ENCODE assay signal across 13 cellular contexts in the genomic region with DNA sequence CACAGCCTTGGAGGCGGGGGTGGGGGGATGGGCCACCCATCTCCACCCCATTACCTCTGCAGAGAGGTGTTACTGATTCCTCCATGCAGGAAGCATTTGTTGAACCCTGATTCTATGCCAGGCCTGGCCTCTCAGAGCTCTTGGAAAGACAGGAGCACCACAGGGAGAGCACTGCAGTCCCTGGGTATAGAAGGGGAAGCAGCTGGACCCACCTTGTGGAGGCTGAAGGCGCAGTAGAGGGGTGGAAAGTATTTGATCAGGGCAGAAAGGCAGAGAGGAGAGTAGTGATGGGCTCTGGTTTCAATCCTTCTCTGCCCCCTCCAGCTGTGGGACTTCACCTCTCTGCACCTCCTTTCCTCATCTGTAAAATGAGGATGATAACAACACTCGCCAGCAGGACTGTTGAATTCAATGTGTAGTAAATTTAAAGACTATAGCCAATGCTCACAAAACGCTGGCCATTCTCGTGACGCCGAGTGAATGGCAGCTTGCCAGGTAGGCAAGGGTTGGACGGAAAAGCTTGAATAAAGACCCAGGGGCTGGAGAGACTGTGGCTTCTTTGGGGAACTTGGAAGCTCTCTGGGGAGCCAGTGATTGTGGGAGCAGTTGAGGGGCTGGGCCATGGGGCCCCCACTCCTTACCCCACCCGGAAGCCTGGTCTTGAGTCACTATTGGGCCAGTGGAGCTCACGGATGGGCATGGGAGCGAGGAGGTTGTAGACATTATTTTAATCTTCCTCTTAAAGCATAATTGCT. TPM values are rescaled to one million over a fixed set of nuclear protein-coding genes. Genes with fewer than 3 reads are reported as not detected.
DNase-seq lines count a peak whose midpoint lies in the region; ATAC-seq and TF ChIP-seq lines count a peak whose summit lies in the region.
"Had no signal": no experiment of that assay in that cellular context is flagged by ENCODE, and none has a peak within 500 bp of the region (broad histone marks: within the 10 kb centered on the region; RNA-seq: fewer than 3 reads in every experiment).

No MANE protein-coding gene starts in this region.

- H3K9me3 ChIP-seq in gastroesophageal sphincter: no peaks in the 10 kb centered on the region
- no peaks in the 10 kb centered on the region for H3K9me3 ChIP-seq in subcutaneous abdominal adipose tissue (ENCODE audit: control insufficient read depth in 5 of 5, low read length in 5 of 5)

- no peaks in the 10 kb centered on the region for H3K36me3 ChIP-seq in gastroesophageal sphincter
- H3K36me3 ChIP-seq in subcutaneous abdominal adipose tissue (ENCODE audit: control insufficient read depth in 5 of 5, insufficient read depth in 5 of 5, low read length in 5 of 5): no peaks in the 10 kb centered on the region

- H3K4me1 ChIP-seq in gastroesophageal sphincter (peaks cover 0 to 11% (median 0%) of the 10 kb centered on the region in 3 donors), subcutaneous abdominal adipose tissue (ENCODE audit: control insufficient read depth in 5 of 5, insufficient read depth in 5 of 5, low read length in 5 of 5) (peaks cover 2 to 25% (median 19%) of the 10 kb centered on the region in 5 donors)

- H3K4me3 ChIP-seq in gastroesophageal sphincter: no peak overlapping the region
- H3K4me3 ChIP-seq in subcutaneous abdominal adipose tissue (ENCODE audit: low read depth in 1 of 5, low read length in 5 of 5): peak overlapping the region in 3 of 5 donors; percentile 16 to 32 (median 22)

- no peak for TF ChIP-seq POLR2A in gastroesophageal sphincter (IDR thresholded peaks at IDR 0.05)

- TF ChIP-seq EP300 in gastroesophageal sphincter (IDR thresholded peaks at IDR 0.05): no peak

- WGBS in gastroesophageal sphincter (ENCODE audit: low coverage in 1 of 2), 2 donors: 26 to 73% methylated on average over 3 to 9 of the region's 11 CpGs

- H3K27ac ChIP-seq in gastroesophageal sphincter (no peak overlapping the region), subcutaneous abdominal adipose tissue (ENCODE audit: low read depth, low read length) (peak overlapping the region; percentile 61)

- peak; percentile 42 for ATAC-seq in gastroesophageal sphincter

- H3K9ac ChIP-seq in subcutaneous abdominal adipose tissue (ENCODE audit: low read length in 5 of 5): peak overlapping the region in 1 of 5 donors; percentile 12

- DNase-seq in NCI-H2196 (lab: John Stamatoyannopoulos, UW; ENCODE audit: unreplicated experiment) (peak; percentile 38), NCI-H2196 treated with DMSO at 0.1 percent for 48 hours (lab: John Stamatoyannopoulos, UW; ENCODE audit: unreplicated experiment) (no peak), RPMI7951 (ENCODE audit: low read depth) (peak; percentile 39), amniotic stem cell (lab: John Stamatoyannopoulos, UW) (no peak)
- no peak for DNase-seq in activated CD4-positive, alpha-beta T cell treated with anti-CD3 and anti-CD28 coated beads for 1 hour
- DNase-seq in stimulated activated CD4-positive, alpha-beta T cell treated with anti-CD3 and anti-CD28 coated beads, Interleukin-12 subunit alpha, Interleukin-12 subunit beta, amount 100 ng/mL, for 4 hours: no peak
- DNase-seq: activated CD4-positive, alpha-beta T cell treated with anti-CD3 and anti-CD28 coated beads, Interleukin-2, amount 50 U/mL, for 1 hour; activated gamma-delta T cell treated with Interleukin-2 at 50 U/mL for 16 hours; central memory CD4-positive, alpha-beta T cell; T-helper 2 cell had no signal

- peaks cover 61% of the 10 kb centered on the region for H3K27me3 ChIP-seq in gastroesophageal sphincter
- H3K27me3 ChIP-seq in subcutaneous abdominal adipose tissue (ENCODE audit: control insufficient read depth in 5 of 5, insufficient read depth in 4 of 5, low read length in 5 of 5): peaks cover 0 to 18% (median 4%) of the 10 kb centered on the region in 5 donors

- no peak for TF ChIP-seq CTCF in gastroesophageal sphincter (IDR thresholded peaks at IDR 0.05)

RNA-seq across cellular contexts. Expression of a gene that starts 8.0 kb away (rescaled TPM):
- 1.1 and 2.1 TPM in 2 replicates for total RNA-seq in RPMI7951 (2014; rRNA removed; shearing (Covaris generic))
- not detected for total RNA-seq in gastroesophageal sphincter
- total RNA-seq: MCF 10A had no signal

RNA-seq across cellular contexts. Expression of a gene that starts 25.6 kb away (rescaled TPM):
- 95.7 and 114 TPM in 2 replicates for total RNA-seq in RPMI7951 (2014; rRNA removed; shearing (Covaris generic))
- total RNA-seq in gastroesophageal sphincter: under 1 TPM in 1 of 4 donors, not detected in 3; 0.12 TPM
- total RNA-seq: MCF 10A had no signal

RNA-seq across cellular contexts. Expression of a gene that starts 54.6 kb away (rescaled TPM):
- 2.5 and 8.8 TPM in 2 replicates for total RNA-seq in RPMI7951 (2014; rRNA removed; shearing (Covaris generic))
- total RNA-seq in gastroesophageal sphincter: 100 to 1,000 TPM in 2 of 4 donors, 10 to 100 TPM in 2; 52.6 to 152 (median 89.5) TPM
- total RNA-seq: MCF 10A had no signal

Comparison
In these comparisons a context has a peak if more than half of its experiments do, and no peak if none do; other contexts are left out.
1. DNase-seq: peak in NCI-H2196 (single experiment) and RPMI7951 (single experiment); none in NCI-H2196 treated with DMSO at 0.1 percent for 48 hours (single experiment), amniotic stem cell (single experiment), activated CD4-positive, alpha-beta T cell treated with anti-CD3 and anti-CD28 coated beads for 1 hour (single experiment) and stimulated activated CD4-positive, alpha-beta T cell treated with anti-CD3 and anti-CD28 coated beads, Interleukin-12 subunit alpha, Interleukin-12 subunit beta, amount 100 ng/mL, for 4 hours (single experiment).
2. H3K4me3 ChIP-seq: peak in subcutaneous abdominal adipose tissue (3 of 5); none in gastroesophageal sphincter (0 of 2).
3. RNA of a gene that starts 25.6 kb away (total RNA-seq): 95.7 to 114 TPM in RPMI7951; 0.12 TPM in gastroesophageal sphincter; every median in the first group is over 10 times any median in the second.